ENCODE assay signal across 1 cellular context in genomic region chr22:41197046-41197807, GRCh38.
TF ChIP-seq lines count a peak whose summit lies in the region.

No MANE protein-coding gene starts in this region.

TF ChIP-seq in H1, 55 proteins besides CTCF, POLR2A, EP300 and RAD21:
- TF ChIP-seq CHD1 (IDR thresholded peaks at IDR 0.05; ENCODE audit: low read depth, low read length) (no peak), USF2 (IDR thresholded peaks at IDR 0.05; ENCODE audit: low read length) (peak; percentile 91), EZH2 (IDR thresholded peaks at IDR 0.05; ENCODE audit: low read depth, low read length, severe bottlenecking) (no peak), PHF8 (conservative IDR thresholded peaks at IDR 0.05; ENCODE audit: low read depth, low read length) (peak; percentile 26; the same call in 1 of the 2 replicates), SIRT6 (IDR thresholded peaks at IDR 0.05; ENCODE audit: low read length) (no peak), RXRA (IDR thresholded peaks at IDR 0.05; ENCODE audit: insufficient read depth, low read depth, low read length) (no peak), E2F6 (IDR thresholded peaks at IDR 0.05) (peak; percentile 95), TEAD4 (IDR thresholded peaks at IDR 0.05; ENCODE audit: low read depth, low read length) (no peak), POLR2AphosphoS5 (IDR thresholded peaks at IDR 0.05; ENCODE audit: low read depth, low read length) (no peak), SIN3A (conservative IDR thresholded peaks at IDR 0.05 in 1 of 2, IDR thresholded peaks at IDR 0.05 in 1 of 2; ENCODE audit: low read depth in 1 of 2, low read length in 2 of 2) (peak in 1 of 2 experiments; percentile 26; a peak in 2 of 4 replicates), CREB1 (IDR thresholded peaks at IDR 0.05) (no peak; the same call in 1 of the 2 replicates), ATF3 (IDR thresholded peaks at IDR 0.05; ENCODE audit: insufficient read depth, low read depth, low read length) (peak; percentile 78; the same call in 1 of the 2 replicates), CHD7 (IDR thresholded peaks at IDR 0.05; ENCODE audit: insufficient replicate concordance, low read length) (no peak), EGR1 (IDR thresholded peaks at IDR 0.05; ENCODE audit: borderline replicate concordance, low read depth, low read length) (no peak), SP4 (IDR thresholded peaks at IDR 0.05; ENCODE audit: low read length) (no peak), HDAC6 (IDR thresholded peaks at IDR 0.05; ENCODE audit: low read depth, low read length) (no peak), GTF2F1 (IDR thresholded peaks at IDR 0.05; ENCODE audit: borderline replicate concordance, low read depth, low read length) (no peak), KDM4A (IDR thresholded peaks at IDR 0.05; ENCODE audit: low read depth, low read length, severe bottlenecking) (peak; percentile 99), CBX5 (IDR thresholded peaks at IDR 0.05; ENCODE audit: low read depth, low read length) (no peak), TAF1 (IDR thresholded peaks at IDR 0.05; ENCODE audit: low read depth, low read length) (no peak; the same call in 1 of the 2 replicates), CEBPB (IDR thresholded peaks at IDR 0.05; ENCODE audit: low read depth, low read length) (no peak), TAF7 (optimal IDR thresholded peaks at IDR 0.05; ENCODE audit: borderline replicate concordance, low read depth, low read length) (no peak), ATF2 (IDR thresholded peaks at IDR 0.05; ENCODE audit: low read length) (no peak), MAX (IDR thresholded peaks at IDR 0.05) (peak; percentile 80), TBP (IDR thresholded peaks at IDR 0.05; ENCODE audit: low read depth, low read length) (0 out of 2 replicates have a peak, but pooled peaks have one; percentile 15), TCF12 (IDR thresholded peaks at IDR 0.05; ENCODE audit: low read depth, low read length) (no peak), JUND (IDR thresholded peaks at IDR 0.05; ENCODE audit: low read length) (no peak), KDM5A (IDR thresholded peaks at IDR 0.05; ENCODE audit: low read length) (no peak), SAP30 (IDR thresholded peaks at IDR 0.05; ENCODE audit: insufficient read depth, insufficient replicate concordance, low read length) (no peak), ASH2L (IDR thresholded peaks at IDR 0.05; ENCODE audit: low read length) (peak; percentile 50), FOSL1 (IDR thresholded peaks at IDR 0.05; ENCODE audit: insufficient read depth, low read depth, low read length) (no peak), RBBP5 (IDR thresholded peaks at IDR 0.05; ENCODE audit: borderline replicate concordance, low read depth, low read length) (no peak; the same call in 1 of the 2 replicates), CTBP2 (IDR thresholded peaks at IDR 0.05; ENCODE audit: borderline replicate concordance, insufficient read depth, insufficient read length, low read length) (no peak), HDAC2 (IDR thresholded peaks at IDR 0.05; ENCODE audit: borderline replicate concordance in 1 of 2, low read depth in 2 of 2, low read length in 2 of 2) (no peak), RFX5 (IDR thresholded peaks at IDR 0.05; ENCODE audit: borderline replicate concordance, low read depth, low read length) (no peak)
